In the genomic region with DNA sequence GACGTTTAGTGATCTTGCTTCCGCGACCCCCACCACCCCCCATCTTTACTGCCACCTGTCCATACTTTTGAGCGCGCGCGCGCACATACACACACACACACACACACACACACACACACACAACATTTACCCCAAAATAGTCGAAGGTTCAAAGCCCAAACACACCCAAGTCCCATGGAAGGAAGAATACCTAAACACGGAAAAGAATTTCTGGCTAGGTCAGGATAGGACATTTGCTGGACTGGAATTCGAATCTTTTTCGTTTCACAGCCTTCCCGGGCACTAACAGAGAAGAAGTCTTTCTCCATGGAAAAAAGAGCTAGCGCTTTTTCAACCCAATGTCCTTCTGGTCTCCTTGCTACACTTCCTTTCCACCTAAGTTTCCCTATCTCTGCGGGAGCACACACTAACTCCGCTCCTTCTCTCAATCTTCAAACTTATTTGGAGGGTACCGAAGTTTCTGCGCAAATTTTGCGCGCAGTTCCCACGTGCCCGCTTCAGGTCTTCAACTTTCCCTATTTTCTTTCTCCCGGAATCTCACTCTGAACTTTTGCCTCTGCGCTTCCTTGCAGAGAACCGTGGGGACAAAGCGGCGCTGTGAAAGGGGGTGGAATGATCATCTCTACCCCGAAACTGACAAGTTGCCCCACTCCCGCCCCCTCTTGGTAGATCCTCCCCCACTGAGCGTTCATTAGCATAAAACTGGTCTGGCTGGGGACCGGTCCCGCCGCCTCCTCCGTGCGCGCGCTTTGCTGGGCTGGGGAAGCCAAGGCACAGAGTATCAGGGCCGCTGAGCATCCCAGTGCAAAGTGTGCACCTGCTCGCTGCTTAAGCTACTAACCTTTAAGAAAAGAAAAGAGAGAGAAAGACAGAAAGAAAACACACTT, we compare ENCODE assay signal across 1 cellular context.
TF ChIP-seq lines count a peak whose summit lies in the region.

No MANE protein-coding gene starts in this region.

TF ChIP-seq in HEK293, 187 proteins besides CTCF, POLR2A, EP300 and RAD21 (continued from another document and continues in another):
- TF ChIP-seq, protein P1, sequence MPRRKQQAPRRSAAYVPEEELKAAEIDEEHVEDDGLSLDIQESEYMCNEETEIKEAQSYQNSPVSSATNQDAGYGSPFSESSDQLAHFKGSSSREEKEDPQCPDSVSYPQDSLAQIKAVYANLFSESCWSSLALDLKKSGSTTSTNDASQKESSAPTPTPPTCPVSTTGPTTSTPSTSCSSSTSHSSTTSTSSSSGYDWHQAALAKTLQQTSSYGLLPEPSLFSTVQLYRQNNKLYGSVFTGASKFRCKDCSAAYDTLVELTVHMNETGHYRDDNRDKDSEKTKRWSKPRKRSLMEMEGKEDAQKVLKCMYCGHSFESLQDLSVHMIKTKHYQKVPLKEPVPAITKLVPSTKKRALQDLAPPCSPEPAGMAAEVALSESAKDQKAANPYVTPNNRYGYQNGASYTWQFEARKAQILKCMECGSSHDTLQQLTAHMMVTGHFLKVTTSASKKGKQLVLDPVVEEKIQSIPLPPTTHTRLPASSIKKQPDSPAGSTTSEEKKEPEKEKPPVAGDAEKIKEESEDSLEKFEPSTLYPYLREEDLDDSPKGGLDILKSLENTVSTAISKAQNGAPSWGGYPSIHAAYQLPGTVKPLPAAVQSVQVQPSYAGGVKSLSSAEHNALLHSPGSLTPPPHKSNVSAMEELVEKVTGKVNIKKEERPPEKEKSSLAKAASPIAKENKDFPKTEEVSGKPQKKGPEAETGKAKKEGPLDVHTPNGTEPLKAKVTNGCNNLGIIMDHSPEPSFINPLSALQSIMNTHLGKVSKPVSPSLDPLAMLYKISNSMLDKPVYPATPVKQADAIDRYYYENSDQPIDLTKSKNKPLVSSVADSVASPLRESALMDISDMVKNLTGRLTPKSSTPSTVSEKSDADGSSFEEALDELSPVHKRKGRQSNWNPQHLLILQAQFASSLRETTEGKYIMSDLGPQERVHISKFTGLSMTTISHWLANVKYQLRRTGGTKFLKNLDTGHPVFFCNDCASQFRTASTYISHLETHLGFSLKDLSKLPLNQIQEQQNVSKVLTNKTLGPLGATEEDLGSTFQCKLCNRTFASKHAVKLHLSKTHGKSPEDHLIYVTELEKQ (tag by site-specific recombination; IDR thresholded peaks at IDR 0.05; ENCODE audit: borderline replicate concordance), result peak; percentile 53; the same call in 1 of the 2 replicates
- TF ChIP-seq ZNF600 (tag by site-specific recombination; IDR thresholded peaks at IDR 0.05) (0 out of 2 replicates have a peak, but pooled peaks have one; percentile 54), ZNF670 (tag by site-specific recombination; IDR thresholded peaks at IDR 0.05; ENCODE audit: low read depth) (no peak), ZNF138 (tag by site-specific recombination; IDR thresholded peaks at IDR 0.05; ENCODE audit: borderline replicate concordance) (no peak), ZNF785 (tag by site-specific recombination; IDR thresholded peaks at IDR 0.05) (no peak), ZBTB17 (tag by site-specific recombination; IDR thresholded peaks at IDR 0.05) (peak; percentile 31; the same call in 1 of the 2 replicates), YY2 (tag by site-specific recombination; IDR thresholded peaks at IDR 0.05) (no peak), ZBTB8A (tag by site-specific recombination; IDR thresholded peaks at IDR 0.05) (0 out of 2 replicates have a peak, but pooled peaks have one; percentile 16), ZNF660 (tag by site-specific recombination; IDR thresholded peaks at IDR 0.05) (peak; percentile 56; the same call in 1 of the 2 replicates), ZNF561 (tag by site-specific recombination; IDR thresholded peaks at IDR 0.05; ENCODE audit: borderline replicate concordance) (peak; percentile 60; the same call in 1 of the 2 replicates), GLI4 (tag by site-specific recombination; IDR thresholded peaks at IDR 0.05) (0 out of 2 replicates have a peak, but pooled peaks have one; percentile 68), ZFP69B (tag by site-specific recombination; IDR thresholded peaks at IDR 0.05) (peak; percentile 94), EGR2 (tag by site-specific recombination; IDR thresholded peaks at IDR 0.05; ENCODE audit: low read depth) (peak; percentile 59; the same call in 1 of the 2 replicates), ZNF354C (tag by site-specific recombination; IDR thresholded peaks at IDR 0.05; ENCODE audit: borderline replicate concordance, low read depth) (no peak), SP7 (tag by site-specific recombination; IDR thresholded peaks at IDR 0.05) (peak; percentile 65), ZNF664 (tag by site-specific recombination; IDR thresholded peaks at IDR 0.05) (0 out of 2 replicates have a peak, but pooled peaks have one; percentile 4), ZFP3 (tag by site-specific recombination; IDR thresholded peaks at IDR 0.05; ENCODE audit: low read depth) (0 out of 2 replicates have a peak, but pooled peaks have one; percentile 41), ZNF223 (tag by site-specific recombination; IDR thresholded peaks at IDR 0.05) (no peak), ZNF324 (tag by site-specific recombination; IDR thresholded peaks at IDR 0.05) (0 out of 2 replicates have a peak, but pooled peaks have one; percentile 46), ZNF558 (tag by site-specific recombination; IDR thresholded peaks at IDR 0.05) (peak; percentile 32), ZNF24 (tag by site-specific recombination; IDR thresholded peaks at IDR 0.05) (peak; percentile 32; the same call in 1 of the 2 replicates), PRDM1 (tag by site-specific recombination; IDR thresholded peaks at IDR 0.05) (peak; percentile 89), ZNF202 (tag by site-specific recombination; IDR thresholded peaks at IDR 0.05; ENCODE audit: borderline replicate concordance) (no peak), SP2 (tag by site-specific recombination; IDR thresholded peaks at IDR 0.05) (peak; percentile 41), ZNF221 (tag by site-specific recombination; IDR thresholded peaks at IDR 0.05; ENCODE audit: borderline replicate concordance) (no peak)
- TF ChIP-seq, protein P2, sequence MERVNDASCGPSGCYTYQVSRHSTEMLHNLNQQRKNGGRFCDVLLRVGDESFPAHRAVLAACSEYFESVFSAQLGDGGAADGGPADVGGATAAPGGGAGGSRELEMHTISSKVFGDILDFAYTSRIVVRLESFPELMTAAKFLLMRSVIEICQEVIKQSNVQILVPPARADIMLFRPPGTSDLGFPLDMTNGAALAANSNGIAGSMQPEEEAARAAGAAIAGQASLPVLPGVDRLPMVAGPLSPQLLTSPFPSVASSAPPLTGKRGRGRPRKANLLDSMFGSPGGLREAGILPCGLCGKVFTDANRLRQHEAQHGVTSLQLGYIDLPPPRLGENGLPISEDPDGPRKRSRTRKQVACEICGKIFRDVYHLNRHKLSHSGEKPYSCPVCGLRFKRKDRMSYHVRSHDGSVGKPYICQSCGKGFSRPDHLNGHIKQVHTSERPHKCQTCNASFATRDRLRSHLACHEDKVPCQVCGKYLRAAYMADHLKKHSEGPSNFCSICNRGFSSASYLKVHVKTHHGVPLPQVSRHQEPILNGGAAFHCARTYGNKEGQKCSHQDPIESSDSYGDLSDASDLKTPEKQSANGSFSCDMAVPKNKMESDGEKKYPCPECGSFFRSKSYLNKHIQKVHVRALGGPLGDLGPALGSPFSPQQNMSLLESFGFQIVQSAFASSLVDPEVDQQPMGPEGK (tag by site-specific recombination; IDR thresholded peaks at IDR 0.05), result peak; percentile 95
- TF ChIP-seq, protein P3, sequence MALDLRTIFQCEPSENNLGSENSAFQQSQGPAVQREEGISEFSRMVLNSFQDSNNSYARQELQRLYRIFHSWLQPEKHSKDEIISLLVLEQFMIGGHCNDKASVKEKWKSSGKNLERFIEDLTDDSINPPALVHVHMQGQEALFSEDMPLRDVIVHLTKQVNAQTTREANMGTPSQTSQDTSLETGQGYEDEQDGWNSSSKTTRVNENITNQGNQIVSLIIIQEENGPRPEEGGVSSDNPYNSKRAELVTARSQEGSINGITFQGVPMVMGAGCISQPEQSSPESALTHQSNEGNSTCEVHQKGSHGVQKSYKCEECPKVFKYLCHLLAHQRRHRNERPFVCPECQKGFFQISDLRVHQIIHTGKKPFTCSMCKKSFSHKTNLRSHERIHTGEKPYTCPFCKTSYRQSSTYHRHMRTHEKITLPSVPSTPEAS (tag by site-specific recombination; IDR thresholded peaks at IDR 0.05), result peak; percentile 96
- TF ChIP-seq, protein P4, sequence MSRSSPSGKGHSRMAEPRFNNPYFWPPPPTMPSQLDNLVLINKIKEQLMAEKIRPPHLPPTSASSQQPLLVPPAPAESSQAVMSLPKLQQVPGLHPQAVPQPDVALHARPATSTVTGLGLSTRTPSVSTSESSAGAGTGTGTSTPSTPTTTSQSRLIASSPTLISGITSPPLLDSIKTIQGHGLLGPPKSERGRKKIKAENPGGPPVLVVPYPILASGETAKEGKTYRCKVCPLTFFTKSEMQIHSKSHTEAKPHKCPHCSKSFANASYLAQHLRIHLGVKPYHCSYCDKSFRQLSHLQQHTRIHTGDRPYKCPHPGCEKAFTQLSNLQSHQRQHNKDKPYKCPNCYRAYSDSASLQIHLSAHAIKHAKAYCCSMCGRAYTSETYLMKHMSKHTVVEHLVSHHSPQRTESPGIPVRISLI (tag by site-specific recombination; IDR thresholded peaks at IDR 0.05), result peak; percentile 62; the same call in 1 of the 2 replicates
- TF ChIP-seq, protein P5, sequence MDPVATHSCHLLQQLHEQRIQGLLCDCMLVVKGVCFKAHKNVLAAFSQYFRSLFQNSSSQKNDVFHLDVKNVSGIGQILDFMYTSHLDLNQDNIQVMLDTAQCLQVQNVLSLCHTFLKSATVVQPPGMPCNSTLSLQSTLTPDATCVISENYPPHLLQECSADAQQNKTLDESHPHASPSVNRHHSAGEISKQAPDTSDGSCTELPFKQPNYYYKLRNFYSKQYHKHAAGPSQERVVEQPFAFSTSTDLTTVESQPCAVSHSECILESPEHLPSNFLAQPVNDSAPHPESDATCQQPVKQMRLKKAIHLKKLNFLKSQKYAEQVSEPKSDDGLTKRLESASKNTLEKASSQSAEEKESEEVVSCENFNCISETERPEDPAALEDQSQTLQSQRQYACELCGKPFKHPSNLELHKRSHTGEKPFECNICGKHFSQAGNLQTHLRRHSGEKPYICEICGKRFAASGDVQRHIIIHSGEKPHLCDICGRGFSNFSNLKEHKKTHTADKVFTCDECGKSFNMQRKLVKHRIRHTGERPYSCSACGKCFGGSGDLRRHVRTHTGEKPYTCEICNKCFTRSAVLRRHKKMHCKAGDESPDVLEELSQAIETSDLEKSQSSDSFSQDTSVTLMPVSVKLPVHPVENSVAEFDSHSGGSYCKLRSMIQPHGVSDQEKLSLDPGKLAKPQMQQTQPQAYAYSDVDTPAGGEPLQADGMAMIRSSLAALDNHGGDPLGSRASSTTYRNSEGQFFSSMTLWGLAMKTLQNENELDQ (tag by site-specific recombination; IDR thresholded peaks at IDR 0.05; ENCODE audit: low read depth), result no peak
- TF ChIP-seq, protein P6, sequence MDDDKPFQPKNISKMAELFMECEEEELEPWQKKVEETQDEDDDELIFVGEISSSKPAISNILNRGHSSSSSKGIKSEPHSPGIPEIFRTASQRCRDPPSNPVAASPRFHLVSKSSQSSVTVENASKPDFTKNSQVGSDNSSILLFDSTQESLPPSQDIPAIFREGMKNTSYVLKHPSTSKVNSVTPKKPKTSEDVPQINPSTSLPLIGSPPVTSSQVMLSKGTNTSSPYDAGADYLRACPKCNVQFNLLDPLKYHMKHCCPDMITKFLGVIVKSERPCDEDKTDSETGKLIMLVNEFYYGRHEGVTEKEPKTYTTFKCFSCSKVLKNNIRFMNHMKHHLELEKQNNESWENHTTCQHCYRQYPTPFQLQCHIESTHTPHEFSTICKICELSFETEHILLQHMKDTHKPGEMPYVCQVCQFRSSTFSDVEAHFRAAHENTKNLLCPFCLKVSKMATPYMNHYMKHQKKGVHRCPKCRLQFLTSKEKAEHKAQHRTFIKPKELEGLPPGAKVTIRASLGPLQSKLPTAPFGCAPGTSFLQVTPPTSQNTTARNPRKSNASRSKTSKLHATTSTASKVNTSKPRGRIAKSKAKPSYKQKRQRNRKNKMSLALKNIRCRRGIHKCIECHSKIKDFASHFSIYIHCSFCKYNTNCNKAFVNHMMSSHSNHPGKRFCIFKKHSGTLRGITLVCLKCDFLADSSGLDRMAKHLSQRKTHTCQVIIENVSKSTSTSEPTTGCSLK (tag by site-specific recombination; IDR thresholded peaks at IDR 0.05), result no peak
- TF ChIP-seq, protein P7, sequence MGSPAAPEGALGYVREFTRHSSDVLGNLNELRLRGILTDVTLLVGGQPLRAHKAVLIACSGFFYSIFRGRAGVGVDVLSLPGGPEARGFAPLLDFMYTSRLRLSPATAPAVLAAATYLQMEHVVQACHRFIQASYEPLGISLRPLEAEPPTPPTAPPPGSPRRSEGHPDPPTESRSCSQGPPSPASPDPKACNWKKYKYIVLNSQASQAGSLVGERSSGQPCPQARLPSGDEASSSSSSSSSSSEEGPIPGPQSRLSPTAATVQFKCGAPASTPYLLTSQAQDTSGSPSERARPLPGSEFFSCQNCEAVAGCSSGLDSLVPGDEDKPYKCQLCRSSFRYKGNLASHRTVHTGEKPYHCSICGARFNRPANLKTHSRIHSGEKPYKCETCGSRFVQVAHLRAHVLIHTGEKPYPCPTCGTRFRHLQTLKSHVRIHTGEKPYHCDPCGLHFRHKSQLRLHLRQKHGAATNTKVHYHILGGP (tag by site-specific recombination; IDR thresholded peaks at IDR 0.05), result no peak
- TF ChIP-seq, protein P8, sequence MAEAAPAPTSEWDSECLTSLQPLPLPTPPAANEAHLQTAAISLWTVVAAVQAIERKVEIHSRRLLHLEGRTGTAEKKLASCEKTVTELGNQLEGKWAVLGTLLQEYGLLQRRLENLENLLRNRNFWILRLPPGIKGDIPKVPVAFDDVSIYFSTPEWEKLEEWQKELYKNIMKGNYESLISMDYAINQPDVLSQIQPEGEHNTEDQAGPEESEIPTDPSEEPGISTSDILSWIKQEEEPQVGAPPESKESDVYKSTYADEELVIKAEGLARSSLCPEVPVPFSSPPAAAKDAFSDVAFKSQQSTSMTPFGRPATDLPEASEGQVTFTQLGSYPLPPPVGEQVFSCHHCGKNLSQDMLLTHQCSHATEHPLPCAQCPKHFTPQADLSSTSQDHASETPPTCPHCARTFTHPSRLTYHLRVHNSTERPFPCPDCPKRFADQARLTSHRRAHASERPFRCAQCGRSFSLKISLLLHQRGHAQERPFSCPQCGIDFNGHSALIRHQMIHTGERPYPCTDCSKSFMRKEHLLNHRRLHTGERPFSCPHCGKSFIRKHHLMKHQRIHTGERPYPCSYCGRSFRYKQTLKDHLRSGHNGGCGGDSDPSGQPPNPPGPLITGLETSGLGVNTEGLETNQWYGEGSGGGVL (tag by site-specific recombination; IDR thresholded peaks at IDR 0.05), result peak; percentile 85
- TF ChIP-seq, protein P9, sequence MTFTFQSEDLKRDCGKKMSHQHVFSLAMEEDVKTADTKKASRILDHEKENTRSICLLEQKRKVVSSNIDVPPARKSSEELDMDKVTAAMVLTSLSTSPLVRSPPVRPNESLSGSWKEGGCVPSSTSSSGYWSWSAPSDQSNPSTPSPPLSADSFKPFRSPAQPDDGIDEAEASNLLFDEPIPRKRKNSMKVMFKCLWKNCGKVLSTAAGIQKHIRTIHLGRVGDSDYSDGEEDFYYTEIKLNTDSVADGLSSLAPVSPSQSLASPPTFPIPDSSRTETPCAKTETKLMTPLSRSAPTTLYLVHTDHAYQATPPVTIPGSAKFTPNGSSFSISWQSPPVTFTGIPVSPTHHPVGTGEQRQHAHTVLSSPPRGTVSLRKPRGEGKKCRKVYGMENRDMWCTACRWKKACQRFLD (tag by site-specific recombination; IDR thresholded peaks at IDR 0.05), result no peak
